ENCODE assay signal across 1 cellular context in genomic region chr3:160330690-160331089, GRCh38.
TF ChIP-seq lines count a peak whose summit lies in the region.

No MANE protein-coding gene starts in this region.

TF ChIP-seq in SK-N-SH, 30 proteins besides CTCF, POLR2A, EP300 and RAD21 (continued from another document):
- TF ChIP-seq ZBTB33 (IDR thresholded peaks at IDR 0.05; ENCODE audit: borderline replicate concordance, low read depth), result no peak
- TF ChIP-seq, protein P1, sequence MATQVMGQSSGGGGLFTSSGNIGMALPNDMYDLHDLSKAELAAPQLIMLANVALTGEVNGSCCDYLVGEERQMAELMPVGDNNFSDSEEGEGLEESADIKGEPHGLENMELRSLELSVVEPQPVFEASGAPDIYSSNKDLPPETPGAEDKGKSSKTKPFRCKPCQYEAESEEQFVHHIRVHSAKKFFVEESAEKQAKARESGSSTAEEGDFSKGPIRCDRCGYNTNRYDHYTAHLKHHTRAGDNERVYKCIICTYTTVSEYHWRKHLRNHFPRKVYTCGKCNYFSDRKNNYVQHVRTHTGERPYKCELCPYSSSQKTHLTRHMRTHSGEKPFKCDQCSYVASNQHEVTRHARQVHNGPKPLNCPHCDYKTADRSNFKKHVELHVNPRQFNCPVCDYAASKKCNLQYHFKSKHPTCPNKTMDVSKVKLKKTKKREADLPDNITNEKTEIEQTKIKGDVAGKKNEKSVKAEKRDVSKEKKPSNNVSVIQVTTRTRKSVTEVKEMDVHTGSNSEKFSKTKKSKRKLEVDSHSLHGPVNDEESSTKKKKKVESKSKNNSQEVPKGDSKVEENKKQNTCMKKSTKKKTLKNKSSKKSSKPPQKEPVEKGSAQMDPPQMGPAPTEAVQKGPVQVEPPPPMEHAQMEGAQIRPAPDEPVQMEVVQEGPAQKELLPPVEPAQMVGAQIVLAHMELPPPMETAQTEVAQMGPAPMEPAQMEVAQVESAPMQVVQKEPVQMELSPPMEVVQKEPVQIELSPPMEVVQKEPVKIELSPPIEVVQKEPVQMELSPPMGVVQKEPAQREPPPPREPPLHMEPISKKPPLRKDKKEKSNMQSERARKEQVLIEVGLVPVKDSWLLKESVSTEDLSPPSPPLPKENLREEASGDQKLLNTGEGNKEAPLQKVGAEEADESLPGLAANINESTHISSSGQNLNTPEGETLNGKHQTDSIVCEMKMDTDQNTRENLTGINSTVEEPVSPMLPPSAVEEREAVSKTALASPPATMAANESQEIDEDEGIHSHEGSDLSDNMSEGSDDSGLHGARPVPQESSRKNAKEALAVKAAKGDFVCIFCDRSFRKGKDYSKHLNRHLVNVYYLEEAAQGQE (IDR thresholded peaks at IDR 0.05; ENCODE audit: low read depth, low read length), result no peak
- TF ChIP-seq JUND (IDR thresholded peaks at IDR 0.05), result no peak
- TF ChIP-seq NFIC (IDR thresholded peaks at IDR 0.05; ENCODE audit: borderline replicate concordance), result no peak
- TF ChIP-seq RXRA (IDR thresholded peaks at IDR 0.05; ENCODE audit: borderline replicate concordance, low read depth), result no peak
- TF ChIP-seq POLR2AphosphoS5 (IDR thresholded peaks at IDR 0.05; ENCODE audit: low read depth, low read length), result no peak
- TF ChIP-seq SIN3A (IDR thresholded peaks at IDR 0.05; ENCODE audit: borderline replicate concordance, low read depth, low read length), result no peak
- TF ChIP-seq TAF1 (IDR thresholded peaks at IDR 0.05; ENCODE audit: borderline replicate concordance, low read depth, low read length), result no peak
- TF ChIP-seq FOXM1 (IDR thresholded peaks at IDR 0.05; ENCODE audit: low read depth), result no peak
- TF ChIP-seq FOSL2 (IDR thresholded peaks at IDR 0.05; ENCODE audit: borderline replicate concordance, low read depth), result no peak
- TF ChIP-seq YY1 (IDR thresholded peaks at IDR 0.05; ENCODE audit: low read depth), result no peak
